17 cellular contexts compared by ENCODE assay signal in genomic region chr3:61715886-61716527, GRCh38.
"Had no signal": no experiment of that assay in that cellular context is flagged by ENCODE, and none has a peak within 500 bp of the region (broad histone marks: within the 10 kb centered on the region; RNA-seq: fewer than 3 reads in every experiment).

No MANE protein-coding gene starts in this region.

- H3K4me1 Mint-ChIP-seq: activated CD4-positive, alpha-beta T cell treated with anti-CD3 and anti-CD28 coated beads, Interleukin-2, amount 10 ng/mL, durations not matched to agents 24 days and 14 days; activated naive CD8-positive, alpha-beta T cell treated with anti-CD3 and anti-CD28 coated beads, Interleukin-2, amount 10 ng/mL, durations not matched to agents 7 days and 5 days; central memory CD8-positive, alpha-beta T cell had no signal

- DNase-seq: activated CD4-positive, alpha-beta T cell treated with anti-CD3 and anti-CD28 coated beads, Interleukin-2, amount 10 ng/mL, durations not matched to agents 24 days and 14 days; activated CD8-positive, alpha-beta T cell treated with anti-CD3 and anti-CD28 coated beads, Interleukin-2, amount 10 ng/mL, durations not matched to agents 7 days and 5 days; activated naive CD4-positive, alpha-beta T cell treated with Interleukin-2 at 50 U/mL for 16 hours; activated naive CD8-positive, alpha-beta T cell treated with anti-CD3 and anti-CD28 coated beads, Interleukin-2, amount 10 ng/mL, durations not matched to agents 7 days and 5 days; activated T-cell treated with anti-CD3 and anti-CD28 coated beads, Interleukin-2, amount 50 U/mL, for 24 hours; body of pancreas; colonic mucosa; gastrocnemius medialis; head of caudate nucleus; left ventricle myocardium inferior; retina; stimulated activated CD4-positive, alpha-beta T cell treated with anti-CD3 and anti-CD28 coated beads, Interleukin-2, amount 100 ng/mL, for 24 hours; stimulated activated naive CD4-positive, alpha-beta T cell treated with Interleukin-2 at 50 U/mL for 16 hours; tibial artery had no signal

- H3K4me1 ChIP-seq: body of pancreas, colonic mucosa had no signal

- ATAC-seq: activated CD8-positive, alpha-beta T cell treated with anti-CD3 and anti-CD28 coated beads, Interleukin-2, amount 10 ng/mL, durations not matched to agents 7 days and 5 days; body of pancreas; gastrocnemius medialis had no signal

- H3K36me3 ChIP-seq: colonic mucosa, gastrocnemius medialis, left ventricle myocardium inferior, tibial artery had no signal

- H3K27me3 Mint-ChIP-seq: activated CD4-positive, alpha-beta T cell treated with anti-CD3 and anti-CD28 coated beads, Interleukin-2, amount 10 ng/mL, durations not matched to agents 24 days and 14 days; activated naive CD8-positive, alpha-beta T cell treated with anti-CD3 and anti-CD28 coated beads, Interleukin-2, amount 10 ng/mL, durations not matched to agents 7 days and 5 days; activated T-cell treated with anti-CD3 and anti-CD28 coated beads, Interleukin-2, amount 50 U/mL, for 24 hours; central memory CD8-positive, alpha-beta T cell had no signal

- H3K9me3 Mint-ChIP-seq: activated T-cell treated with anti-CD3 and anti-CD28 coated beads, Interleukin-2, amount 50 U/mL, for 24 hours had no signal

- H3K27ac Mint-ChIP-seq: activated CD4-positive, alpha-beta T cell treated with anti-CD3 and anti-CD28 coated beads, Interleukin-2, amount 10 ng/mL, durations not matched to agents 24 days and 14 days; activated CD8-positive, alpha-beta T cell treated with anti-CD3 and anti-CD28 coated beads, Interleukin-2, amount 10 ng/mL, durations not matched to agents 7 days and 5 days; activated naive CD8-positive, alpha-beta T cell treated with anti-CD3 and anti-CD28 coated beads, Interleukin-2, amount 10 ng/mL, durations not matched to agents 7 days and 5 days; activated T-cell treated with anti-CD3 and anti-CD28 coated beads, Interleukin-2, amount 50 U/mL, for 24 hours; activated T-helper 2 cell treated with anti-CD3 and anti-CD28 coated beads, Interferon-gamma antibody, Interleukin-2, Interleukin-4, amounts not matched to agents 10 μg/mL and 5 μg/mL and 100 μg/mL, durations not matched to agents 14 hours and 24 hours and 36 hours had no signal

- H3K4me3 ChIP-seq: body of pancreas, colonic mucosa, gastrocnemius medialis, left ventricle myocardium inferior, tibial artery had no signal

- H3K27ac ChIP-seq: body of pancreas, colonic mucosa, gastrocnemius medialis, left ventricle myocardium inferior, tibial artery had no signal

- H3K36me3 Mint-ChIP-seq: activated naive CD8-positive, alpha-beta T cell treated with anti-CD3 and anti-CD28 coated beads, Interleukin-2, amount 10 ng/mL, durations not matched to agents 7 days and 5 days had no signal

- H3K27me3 ChIP-seq: body of pancreas, colonic mucosa, gastrocnemius medialis, tibial artery had no signal

- H3K9me3 ChIP-seq: body of pancreas, colonic mucosa, gastrocnemius medialis, tibial artery had no signal

- H3K4me3 Mint-ChIP-seq: activated CD4-positive, alpha-beta T cell treated with anti-CD3 and anti-CD28 coated beads, Interleukin-2, amount 10 ng/mL, durations not matched to agents 24 days and 14 days; activated CD8-positive, alpha-beta T cell treated with anti-CD3 and anti-CD28 coated beads, Interleukin-2, amount 10 ng/mL, durations not matched to agents 7 days and 5 days; activated naive CD8-positive, alpha-beta T cell treated with anti-CD3 and anti-CD28 coated beads, Interleukin-2, amount 10 ng/mL, durations not matched to agents 7 days and 5 days; activated T-cell treated with anti-CD3 and anti-CD28 coated beads, Interleukin-2, amount 50 U/mL, for 24 hours; central memory CD8-positive, alpha-beta T cell; neural crest cell had no signal
